24 cellular contexts compared by ENCODE assay signal in genomic region chr6:39195792-39196385, GRCh38. TPM values are rescaled to one million over a fixed set of nuclear protein-coding genes. Genes with fewer than 3 reads are reported as not detected.
"Had no signal": no experiment of that assay in that cellular context is flagged by ENCODE, and none has a peak within 500 bp of the region (broad histone marks: within the 10 kb centered on the region; RNA-seq: fewer than 3 reads in every experiment).

No MANE protein-coding gene starts in this region.

- ATAC-seq: gastroesophageal sphincter; naive thymus-derived CD8-positive, alpha-beta T cell; psoas muscle; stimulated activated naive CD8-positive, alpha-beta T cell treated with anti-CD3 and anti-CD28 coated beads, Interleukin-15, amount 100 ng/mL, for 72 hours had no signal

- H3K9me3 Mint-ChIP-seq: naive thymus-derived CD8-positive, alpha-beta T cell; stimulated activated naive CD8-positive, alpha-beta T cell treated with anti-CD3 and anti-CD28 coated beads, Interleukin-15, amount 100 ng/mL, for 72 hours; type B pancreatic cell had no signal

- H3K27ac Mint-ChIP-seq: naive thymus-derived CD8-positive, alpha-beta T cell; stimulated activated naive B cell treated with anti-CD40 and anti-IgM and Interleukin-4, amounts not matched to agents 10 μg/mL and 1 μg/mL and 100 μg/mL, for 72 hours; stimulated activated naive CD8-positive, alpha-beta T cell treated with anti-CD3 and anti-CD28 coated beads, Interleukin-15, amount 100 ng/mL, for 72 hours; type B pancreatic cell had no signal

- H3K9me3 ChIP-seq: esophagus squamous epithelium, gastroesophageal sphincter, neutrophil, psoas muscle, right lobe of liver, spleen had no signal

- FAIRE-seq: urothelium cell line had no signal

- H3K4me3 ChIP-seq: dorsolateral prefrontal cortex, esophagus squamous epithelium, gastroesophageal sphincter, psoas muscle, right lobe of liver, spleen had no signal

- H3K4me3 Mint-ChIP-seq: naive thymus-derived CD8-positive, alpha-beta T cell; stimulated activated naive B cell treated with anti-CD40 and anti-IgM and Interleukin-4, amounts not matched to agents 10 μg/mL and 1 μg/mL and 100 μg/mL, for 72 hours; stimulated activated naive CD8-positive, alpha-beta T cell treated with anti-CD3 and anti-CD28 coated beads, Interleukin-15, amount 100 ng/mL, for 72 hours; type B pancreatic cell had no signal

- H3K36me3 ChIP-seq: gastroesophageal sphincter had no signal

- H3K27me3 Mint-ChIP-seq: stimulated activated naive CD8-positive, alpha-beta T cell treated with anti-CD3 and anti-CD28 coated beads, Interleukin-15, amount 100 ng/mL, for 72 hours; type B pancreatic cell had no signal

- H3K36me3 Mint-ChIP-seq: naive thymus-derived CD8-positive, alpha-beta T cell had no signal

- H3K27ac ChIP-seq: dorsolateral prefrontal cortex, epithelial cell of prostate, esophagus squamous epithelium, gastroesophageal sphincter, neutrophil, psoas muscle, right lobe of liver, spleen had no signal

- DNase-seq: cortex of kidney; dorsolateral prefrontal cortex; effector memory CD4-positive, alpha-beta T cell; esophagus squamous epithelium; foreskin fibroblast; glutamatergic neuron; naive thymus-derived CD8-positive, alpha-beta T cell; psoas muscle; retina; right lobe of liver; spleen; stimulated activated CD4-positive, alpha-beta T cell treated with anti-CD3 and anti-CD28 coated beads, Interleukin-15, amount 100 ng/mL, for 24 hours; stimulated activated CD4-positive, alpha-beta T cell treated with anti-CD3 and anti-CD28 coated beads, Interleukin-1b, Interleukin-23, amount 100 ng/mL, for 48 hours; stimulated activated CD4-positive, alpha-beta T cell treated with anti-CD3 and anti-CD28 coated beads, Interleukin-4, amount 100 ng/mL, for 24 hours; stimulated activated naive B cell treated with anti-CD40 and anti-IgM and Interleukin-4, amounts not matched to agents 10 μg/mL and 1 μg/mL and 100 μg/mL, for 72 hours; stimulated activated naive CD8-positive, alpha-beta T cell treated with anti-CD3 and anti-CD28 coated beads, Interleukin-15, amount 100 ng/mL, for 72 hours; substantia nigra had no signal

- H3K27me3 ChIP-seq: esophagus squamous epithelium, neutrophil, right lobe of liver, spleen had no signal

- H3K4me1 ChIP-seq: psoas muscle had no signal

RNA-seq across cellular contexts. Expression of gene KCNK5, which starts 33.4 kb away (rescaled TPM):
- total RNA-seq: osteoblast had no signal
- polyA plus RNA-seq: naive thymus-derived CD8-positive, alpha-beta T cell; neural cell had no signal
